ENCODE assay signal across 21 cellular contexts in genomic region chr5:91277093-91277626, GRCh38.
"Had no signal": no experiment of that assay in that cellular context is flagged by ENCODE, and none has a peak within 500 bp of the region (broad histone marks: within the 10 kb centered on the region; RNA-seq: fewer than 3 reads in every experiment).

No MANE protein-coding gene starts in this region.

- H3K27me3 ChIP-seq: cardiac muscle cell, gastroesophageal sphincter, heart right ventricle, transverse colon, vagina had no signal

- H3K27ac ChIP-seq: cardiac muscle cell, gastroesophageal sphincter, heart right ventricle, neutrophil, parathyroid adenoma, skin epidermis, transverse colon, vagina had no signal

- H2AFZ ChIP-seq: parathyroid adenoma had no signal

- H3K36me3 ChIP-seq: cardiac muscle cell, gastroesophageal sphincter, heart right ventricle, neutrophil, transverse colon, vagina had no signal

- H3K9me3 ChIP-seq: gastroesophageal sphincter, heart right ventricle, neutrophil, transverse colon, vagina had no signal

- H3K9ac ChIP-seq: parathyroid adenoma had no signal

- H3K79me2 ChIP-seq: parathyroid adenoma had no signal

- H3K4me3 ChIP-seq: cardiac muscle cell, gastroesophageal sphincter, heart right ventricle, skin epidermis, transverse colon, vagina had no signal

- DNase-seq: activated CD4-positive, CD25-positive, alpha-beta regulatory T cell treated with anti-CD3 and anti-CD28 coated beads, Interleukin-2, amount 50 U/mL, for 72 hours; activated CD8-positive, alpha-beta memory T cell treated with anti-CD3 and anti-CD28 coated beads, Interleukin-2, amount 10 ng/mL, durations not matched to agents 7 days and 5 days; activated naive CD4-positive, alpha-beta T cell treated with anti-CD3 and anti-CD28 coated beads for 36 hours; activated naive CD8-positive, alpha-beta T cell treated with anti-CD3 and anti-CD28 coated beads, Interleukin-2, amount 50 U/mL, for 24 hours; activated T-cell treated with anti-CD3 and anti-CD28 coated beads, Interleukin-2, amount 50 U/mL, for 1 hour; erythroblast; heart right ventricle; naive B cell; retina; stimulated activated CD4-positive, alpha-beta T cell treated with anti-CD3 and anti-CD28 coated beads, Interleukin-4, amount 100 ng/mL, for 4 hours; stimulated activated CD8-positive, alpha-beta memory T cell treated with anti-CD3 and anti-CD28 coated beads, Interleukin-4, amount 100 ng/mL, for 48 hours; stimulated activated naive CD4-positive, alpha-beta T cell treated with Interleukin-2 at 50 U/mL for 16 hours; substantia nigra; transverse colon had no signal

- ATAC-seq: activated CD8-positive, alpha-beta memory T cell treated with anti-CD3 and anti-CD28 coated beads, Interleukin-2, amount 10 ng/mL, durations not matched to agents 7 days and 5 days; activated naive CD8-positive, alpha-beta T cell treated with anti-CD3 and anti-CD28 coated beads, Interleukin-2, amount 50 U/mL, for 24 hours; gastroesophageal sphincter; heart right ventricle; left lobe of liver had no signal
